In genomic region chr17:6706499-6706898, GRCh38 we compare ENCODE assay signal across 20 cellular contexts. TPM values are rescaled to one million over a fixed set of nuclear protein-coding genes. Genes with fewer than 3 reads are reported as not detected.
DNase-seq lines count a peak whose midpoint lies in the region; ATAC-seq, FAIRE-seq and TF ChIP-seq lines count a peak whose summit lies in the region.
"Had no signal": no experiment of that assay in that cellular context is flagged by ENCODE, and none has a peak within 500 bp of the region (broad histone marks: within the 10 kb centered on the region; RNA-seq: fewer than 3 reads in every experiment).

No MANE protein-coding gene starts in this region.

- POLR2A ChIA-PET in H1 (lab: Charles Lee; ENCODE audit: partially characterized antibody) (no interaction called here), RWPE1 (lab: Yijun Ruan, JAX; ENCODE audit: low non-redundant PET) (no interaction called here)

- no peak overlapping the region for H3K4me2 ChIP-seq in H1 (ENCODE audit: insufficient read depth in 1 of 2, low read depth in 2 of 2, low read length in 2 of 2)
- H3K4me2 ChIP-seq in osteoblast (ENCODE audit: insufficient read depth, low read length), result no peak overlapping the region
- H3K4me2 ChIP-seq: BLaER1 treated with 17β-estradiol and CSF1 and Interleukin-3, amounts not matched to agents 10 nM and 100 nM; GM23338 had no signal

- no peak overlapping the region for H2BK5ac ChIP-seq in H1 (ENCODE audit: low read depth, low read length)

- 96% methylated on average over 9 of the region's 14 CpGs; no CpG with 5 or more reads in 1 of the 2 experiments for WGBS in H1 (ENCODE audit: extremely low coverage in 1 of 2, insufficient coverage in 1 of 2, insufficient read length in 1 of 2, insufficient replicate concordance in 2 of 2, low coverage in 1 of 2, low lambda C conversion rate in 2 of 2, missing lambda C conversion rate in 1 of 2), 2 experiments
- WGBS in liver, result 42% methylated on average over 14 of the region's 14 CpGs

- H2AK5ac ChIP-seq in H1 (ENCODE audit: low read depth, low read length), result no peak overlapping the region

- H3K36me3 ChIP-seq in CD4-positive, CD25-positive, alpha-beta regulatory T cell (ENCODE audit: control insufficient read depth, insufficient read depth, low read length), result no peaks in the 10 kb centered on the region
- H3K36me3 ChIP-seq in H1 (ENCODE audit: control insufficient read depth in 2 of 4, insufficient read depth in 4 of 4, low read length in 3 of 4), result no peaks in the 10 kb centered on the region
- peaks cover 0 to 14% (median 5%) of the 10 kb centered on the region in 4 donors for H3K36me3 ChIP-seq in liver (ENCODE audit: control insufficient read depth in 4 of 4, insufficient read depth in 3 of 4, low read depth in 1 of 4, low read length in 3 of 4)
- H3K36me3 ChIP-seq in osteoblast (ENCODE audit: insufficient read depth, low read length), result no peaks in the 10 kb centered on the region
- H3K36me3 ChIP-seq: BLaER1 treated with 17β-estradiol and CSF1 and Interleukin-3, amounts not matched to agents 10 nM and 100 nM had no signal

- peaks cover 20% of the 10 kb centered on the region for H3K27me3 Mint-ChIP-seq in CD4-positive, CD25-positive, alpha-beta regulatory T cell
- peaks cover 68% of the 10 kb centered on the region for H3K27me3 Mint-ChIP-seq in progenitor cell of endocrine pancreas
- peaks cover 5% of the 10 kb centered on the region for H3K27me3 Mint-ChIP-seq in glutamatergic neuron (ENCODE audit: unreplicated experiment)

- no peak overlapping the region for H2BK15ac ChIP-seq in H1 (ENCODE audit: low read length)

- no peak for FAIRE-seq in H1 (lab: Jason Lieb, UNC)
- FAIRE-seq: G401.6, GM12891 had no signal

- H4K91ac ChIP-seq in H1 (replicated peaks; ENCODE audit: insufficient read length, low read length), result no peak overlapping the region

- H3K4me3 ChIP-seq in CD4-positive, CD25-positive, alpha-beta regulatory T cell (ENCODE audit: low read depth, low read length), result no peak overlapping the region
- no peak overlapping the region for H3K4me3 ChIP-seq in H1 (ENCODE audit: extremely low read depth in 1 of 4, insufficient read depth in 2 of 4, low read depth in 3 of 4, low read length in 4 of 4)
- no peak overlapping the region for H3K4me3 ChIP-seq in liver (ENCODE audit: low read depth in 1 of 3, low read length in 3 of 3)
- no peak overlapping the region for H3K4me3 ChIP-seq in osteoblast (ENCODE audit: insufficient read depth, low read length)
- H3K4me3 ChIP-seq: BLaER1 treated with 17β-estradiol and CSF1 and Interleukin-3, amounts not matched to agents 10 nM and 100 nM; GM23338 had no signal

- no peaks in the 10 kb centered on the region; the same call in 1 of the 2 replicates for H3K79me1 ChIP-seq in H1 (ENCODE audit: low read depth, low read length)

- H3K4me1 Mint-ChIP-seq in CD4-positive, CD25-positive, alpha-beta regulatory T cell, result no peaks in the 10 kb centered on the region
- H3K4me1 Mint-ChIP-seq in progenitor cell of endocrine pancreas (ENCODE audit: low read depth) (peaks cover 4% of the 10 kb centered on the region), glutamatergic neuron (ENCODE audit: low read depth, unreplicated experiment) (no peaks in the 10 kb centered on the region)

- H2BK12ac ChIP-seq in H1 (ENCODE audit: low read depth, low read length), result no peak overlapping the region

- no peaks in the 10 kb centered on the region for H3K79me2 ChIP-seq in H1 (ENCODE audit: control insufficient read depth in 1 of 2, insufficient read depth in 2 of 2, low read length in 2 of 2)
- no peaks in the 10 kb centered on the region for H3K79me2 ChIP-seq in osteoblast (ENCODE audit: insufficient read depth, low read length)

- no peak overlapping the region for H3K27ac ChIP-seq in CD4-positive, CD25-positive, alpha-beta regulatory T cell (ENCODE audit: insufficient read depth, low read length, poor library complexity, severe bottlenecking)
- H3K27ac ChIP-seq in H1 (ENCODE audit: low read depth, low read length) (no peak overlapping the region), liver (ENCODE audit: low read depth in 1 of 2, low read length in 2 of 2) (peak overlapping the region; percentile 79 to 97), RWPE1 (no peak overlapping the region), osteoblast (ENCODE audit: low read depth, low read length) (no peak overlapping the region)
- H3K27ac ChIP-seq: BLaER1 treated with 17β-estradiol and CSF1 and Interleukin-3, amounts not matched to agents 10 nM and 100 nM had no signal

- no peaks in the 10 kb centered on the region for H3K9me3 ChIP-seq in CD4-positive, CD25-positive, alpha-beta regulatory T cell (ENCODE audit: control insufficient read depth in 2 of 2, low read length in 2 of 2)
- H3K9me3 ChIP-seq in H1 (ENCODE audit: insufficient read depth in 2 of 2, low read depth in 1 of 2, low read length in 1 of 2) (no peaks in the 10 kb centered on the region), liver (ENCODE audit: control insufficient read depth in 4 of 4, low read length in 3 of 4) (no peaks in the 10 kb centered on the region), osteoblast (ENCODE audit: low read depth, low read length) (no peaks in the 10 kb centered on the region)
- H3K9me3 ChIP-seq: BLaER1 treated with 17β-estradiol and CSF1 and Interleukin-3, amounts not matched to agents 10 nM and 100 nM had no signal

- H3K36me3 Mint-ChIP-seq in CD4-positive, CD25-positive, alpha-beta regulatory T cell, result no peaks in the 10 kb centered on the region
- H3K36me3 Mint-ChIP-seq in progenitor cell of endocrine pancreas (ENCODE audit: insufficient read depth) (no peaks in the 10 kb centered on the region), glutamatergic neuron (ENCODE audit: unreplicated experiment) (peaks cover 3% of the 10 kb centered on the region)

- H4K8ac ChIP-seq in H1 (ENCODE audit: extremely low read depth, insufficient read depth, low read length), result no peak overlapping the region

- TF ChIP-seq CTCF in H1 (IDR thresholded peaks at IDR 0.05; ENCODE audit: control extremely low read depth in 1 of 3, insufficient read depth in 1 of 3, low read depth in 1 of 3, low read length in 3 of 3) (no peak), liver (IDR thresholded peaks at IDR 0.05; ENCODE audit: low read depth, low read length, missing input control) (no peak), progenitor cell of endocrine pancreas (IDR thresholded peaks at IDR 0.05; ENCODE audit: unreplicated experiment) (no peak), RWPE1 (conservative IDR thresholded peaks at IDR 0.05; ENCODE audit: low read depth) (no peak), osteoblast (IDR thresholded peaks at IDR 0.05; ENCODE audit: extremely low read depth, low read depth, low read length) (no peak), glutamatergic neuron (IDR thresholded peaks at IDR 0.05; ENCODE audit: partially characterized antibody, unreplicated experiment) (no peak)

- peaks cover 0 to 3% (median 0%) of the 10 kb centered on the region in 7 donors for H3K9me3 Mint-ChIP-seq in CD4-positive, CD25-positive, alpha-beta regulatory T cell
- H3K9me3 Mint-ChIP-seq in progenitor cell of endocrine pancreas (ENCODE audit: low read depth), result no peaks in the 10 kb centered on the region
- H3K9me3 Mint-ChIP-seq in glutamatergic neuron (ENCODE audit: unreplicated experiment), result peaks cover 3% of the 10 kb centered on the region
- H3K9me3 Mint-ChIP-seq: CD4-positive, alpha-beta T cell; GM23338; H9 had no signal

- no peak overlapping the region for H2AFZ ChIP-seq in H1 (ENCODE audit: low read length)
- no peak overlapping the region for H2AFZ ChIP-seq in osteoblast (ENCODE audit: low read length)
- H2AFZ ChIP-seq: GM23338 had no signal

- peaks cover 3% of the 10 kb centered on the region; the same call in 1 of the 2 replicates for H3K23me2 ChIP-seq in H1 (ENCODE audit: low read depth, low read length)

- no peak overlapping the region for H2BK120ac ChIP-seq in H1 (replicated peaks; ENCODE audit: low read depth, low read length)

- no peak overlapping the region for H2BK20ac ChIP-seq in H1 (ENCODE audit: low read length)

- peaks cover 3% of the 10 kb centered on the region for H3K27me3 ChIP-seq in CD4-positive, CD25-positive, alpha-beta regulatory T cell (ENCODE audit: control insufficient read depth, insufficient read depth, low read length)
- H3K27me3 ChIP-seq in H1 (replicated peaks in 1 of 4; ENCODE audit: control insufficient read depth in 3 of 4, extremely low read depth in 1 of 4, insufficient read depth in 3 of 4, low read length in 3 of 4) (peaks cover 0 to 1% (median under 1%) of the 10 kb centered on the region in 4 experiments; a peak in 3 of 7 replicates), liver (ENCODE audit: control insufficient read depth in 4 of 4, insufficient read depth in 4 of 4, low read length in 3 of 4) (no peaks in the 10 kb centered on the region), osteoblast (ENCODE audit: insufficient read depth, low read length) (peaks cover 22% of the 10 kb centered on the region)

- no peak overlapping the region for H3K9ac ChIP-seq in H1 (replicated peaks in 1 of 4; ENCODE audit: extremely low read depth in 1 of 4, low read depth in 3 of 4, low read length in 3 of 4)
- peak overlapping the region in 1 of 2 donors; percentile 39 for H3K9ac ChIP-seq in liver (ENCODE audit: low read depth in 1 of 2, low read length in 2 of 2)
- H3K9ac ChIP-seq: BLaER1 treated with 17β-estradiol and CSF1 and Interleukin-3, amounts not matched to agents 10 nM and 100 nM had no signal

- TF ChIP-seq RAD21 in H1 (IDR thresholded peaks at IDR 0.05 in 1 of 2, conservative IDR thresholded peaks at IDR 0.05 in 1 of 2; ENCODE audit: low read depth in 2 of 2, low read length in 2 of 2), result no peak
- TF ChIP-seq RAD21 in liver (IDR thresholded peaks at IDR 0.05), result no peak

- no peak for DNase-seq in CD4-positive, CD25-positive, alpha-beta regulatory T cell
- no peak for DNase-seq in H1 (ENCODE audit: low read depth in 1 of 2, low spot score in 2 of 2)
- no peak for DNase-seq in progenitor cell of endocrine pancreas (ENCODE audit: low spot score, unreplicated experiment)
- no peak for DNase-seq in RWPE1 (ENCODE audit: low spot score)
- no peak for DNase-seq in osteoblast (ENCODE audit: insufficient read length, low spot score, missing footprints)
- DNase-seq in NCI-H82 treated with DMSO at 0.1 percent for 48 hours (lab: John Stamatoyannopoulos, UW; ENCODE audit: unreplicated experiment), result no peak
- DNase-seq in glutamatergic neuron, result no peak
- DNase-seq: ACHN; Calu3; CD4-positive, alpha-beta T cell; DMS79 treated with DMSO at 0.1 percent for 48 hours; EL; H9 had no signal

- H4K5ac ChIP-seq in H1 (ENCODE audit: insufficient read length, low read depth, low read length), result no peak overlapping the region

- H3K4ac ChIP-seq in H1 (replicated peaks; ENCODE audit: insufficient read length, low read depth, low read length), result peak overlapping the region; percentile 35

- no peak for TF ChIP-seq POLR2A in H1 (IDR thresholded peaks at IDR 0.05; ENCODE audit: control extremely low read depth in 1 of 2, low read depth in 2 of 2, low read length in 2 of 2)

- CTCF ChIA-PET in H1 (lab: Charles Lee; ENCODE audit: partially characterized antibody) (interaction anchor here (1.1 to 2.4 kb wide), 4 partner anchors 27 to 147 kb away, joined by 3 to 11 read pairs (median 4); no protein-coding TSS in a partner anchor), RWPE1 (lab: Yijun Ruan, JAX) (no interaction called here)

- no peaks in the 10 kb centered on the region for H3K4me1 ChIP-seq in CD4-positive, CD25-positive, alpha-beta regulatory T cell (ENCODE audit: control insufficient read depth, insufficient read depth, low read length, poor library complexity, severe bottlenecking)
- H3K4me1 ChIP-seq in H1 (replicated peaks in 1 of 4; ENCODE audit: control insufficient read depth in 3 of 4, insufficient read depth in 4 of 4, low read length in 3 of 4) (peaks cover 0 to 2% (median 1%) of the 10 kb centered on the region in 4 experiments; a peak in 2 of 7 replicates), liver (ENCODE audit: control insufficient read depth in 4 of 4, insufficient read depth in 4 of 4, low read length in 3 of 4) (peaks cover 21 to 85% (median 68%) of the 10 kb centered on the region in 4 donors), osteoblast (ENCODE audit: insufficient read depth, low read length) (no peaks in the 10 kb centered on the region)

- no peak overlapping the region for H3K56ac ChIP-seq in H1 (replicated peaks; ENCODE audit: insufficient read length, low read depth, low read length)

- no peak for ATAC-seq in CD4-positive, CD25-positive, alpha-beta regulatory T cell (ENCODE audit: low read depth in 2 of 2)
- ATAC-seq: GM23338 had no signal

- no peaks in the 10 kb centered on the region for H4K20me1 ChIP-seq in H1 (replicated peaks in 1 of 2; ENCODE audit: control insufficient read depth in 1 of 2, insufficient read depth in 2 of 2, low read length in 2 of 2)
- H4K20me1 ChIP-seq in osteoblast (ENCODE audit: insufficient read depth, low read length), result no peaks in the 10 kb centered on the region
- H4K20me1 ChIP-seq: BLaER1 treated with 17β-estradiol and CSF1 and Interleukin-3, amounts not matched to agents 10 nM and 100 nM had no signal

- no peak overlapping the region for H3K23ac ChIP-seq in H1 (ENCODE audit: insufficient read length)

- H3K18ac ChIP-seq in H1 (ENCODE audit: extremely low read depth, low read length), result no peak overlapping the region

- no peak overlapping the region for H3K14ac ChIP-seq in H1 (ENCODE audit: insufficient read length)

- peak overlapping the region in 2 of 3 donors; percentile 74 to 86 for H3K27ac Mint-ChIP-seq in CD4-positive, CD25-positive, alpha-beta regulatory T cell
- H3K27ac Mint-ChIP-seq in progenitor cell of endocrine pancreas (peak overlapping the region; percentile 52), glutamatergic neuron (ENCODE audit: unreplicated experiment) (no peak overlapping the region)
- H3K27ac Mint-ChIP-seq: CD4-positive, alpha-beta T cell; GM23338 had no signal

- no peak for TF ChIP-seq EP300 in H1 (IDR thresholded peaks at IDR 0.05; ENCODE audit: borderline replicate concordance in 1 of 2, low read depth in 2 of 2, low read length in 2 of 2)

- H3K4me3 Mint-ChIP-seq in CD4-positive, CD25-positive, alpha-beta regulatory T cell, result no peak overlapping the region
- no peak overlapping the region for H3K4me3 Mint-ChIP-seq in progenitor cell of endocrine pancreas (ENCODE audit: low read depth)
- no peak overlapping the region for H3K4me3 Mint-ChIP-seq in glutamatergic neuron (ENCODE audit: unreplicated experiment)
- H3K4me3 Mint-ChIP-seq: CD4-positive, alpha-beta T cell; GM23338; H9 had no signal

RNA-seq across cellular contexts. Expression of gene SLC13A5, which starts 6.7 kb away (rescaled TPM):
- not detected for total RNA-seq in CD4-positive, CD25-positive, alpha-beta regulatory T cell
- polyA plus RNA-seq in CD4-positive, CD25-positive, alpha-beta regulatory T cell, result not detected
- 1.8 and 2.6 TPM in 2 replicates for total RNA-seq in H1 (2021; fragmentation: NEBNext Ultra II Directional; extraction: Animal tissue kit (Norgen Biotek cat#: 25700))
- polyA plus RNA-seq in H1 (2011; rRNA removed) (2.1 and 3.5 TPM in 2 replicates), liver (100 to 1,000 TPM; 159 to 329 TPM)
- 3.1 TPM for polyA plus RNA-seq in H1 (2011; cell fraction: cytosol; rRNA removed)
- polyA plus RNA-seq in H1 (2011; cell fraction: nucleus; rRNA removed), result 6.6 TPM
- polyA plus RNA-seq in H1 (2012, experiment 1 of 2), result 1.2 to 2.7 TPM (median 2.5 TPM) in 4 replicates
- polyA plus RNA-seq in H1 (2012, experiment 2 of 2), result 1.6 TPM
- 3.1 TPM for polyA plus RNA-seq in H1 (2013, experiment 1 of 2)
- polyA plus RNA-seq in H1 (2013, experiment 2 of 2), result 3.2 TPM
- polyA minus RNA-seq in H1 (2011; rRNA and poly(A)+ RNA removed), result 6.9 and 9.0 TPM in 2 replicates
- polyA minus RNA-seq in H1 (2011; cell fraction: cytosol; rRNA and poly(A)+ RNA removed), result 3.5 TPM
- polyA minus RNA-seq in H1 (2011; cell fraction: nucleus; rRNA and poly(A)+ RNA removed), result 6.0 TPM
- total RNA-seq in liver (100 to 1,000 TPM in 1 of 2 donors, 10 to 100 TPM in 1; 88.4 to 399 TPM), progenitor cell of endocrine pancreas (0.93 and 1.1 TPM in 2 replicates), osteoblast (not detected in 2 replicates), glutamatergic neuron (ENCODE audit: unreplicated experiment) (not detected)
- total RNA-seq: CD4-positive, alpha-beta T cell; HT1080 had no signal

RNA-seq across cellular contexts. Expression of gene XAF1, which starts 49.3 kb away (rescaled TPM):
- total RNA-seq in CD4-positive, CD25-positive, alpha-beta regulatory T cell, result 95.1 TPM
- 10 to 100 TPM; 16.4 to 32.3 (median 26.0) TPM for polyA plus RNA-seq in CD4-positive, CD25-positive, alpha-beta regulatory T cell
- total RNA-seq in H1 (2021; fragmentation: NEBNext Ultra II Directional; extraction: Animal tissue kit (Norgen Biotek cat#: 25700)), result not detected in 2 replicates
- polyA plus RNA-seq in H1 (2011; rRNA removed) (not detected in 2 replicates), liver (10 to 100 TPM; 18.3 to 20.2 TPM)
- polyA plus RNA-seq in H1 (2011; cell fraction: cytosol; rRNA removed), result not detected
- not detected for polyA plus RNA-seq in H1 (2011; cell fraction: nucleus; rRNA removed)
- not detected in 4 replicates for polyA plus RNA-seq in H1 (2012, experiment 1 of 2)
- polyA plus RNA-seq in H1 (2012, experiment 2 of 2), result not detected
- 0.08 TPM for polyA plus RNA-seq in H1 (2013, experiment 1 of 2)
- polyA plus RNA-seq in H1 (2013, experiment 2 of 2), result 0.06 TPM
- 0.10 TPM in 1 of 2 replicates, not detected in the other for polyA minus RNA-seq in H1 (2011; rRNA and poly(A)+ RNA removed)
- not detected for polyA minus RNA-seq in H1 (2011; cell fraction: cytosol; rRNA and poly(A)+ RNA removed)
- not detected for polyA minus RNA-seq in H1 (2011; cell fraction: nucleus; rRNA and poly(A)+ RNA removed)
- total RNA-seq in liver (10 to 100 TPM in 1 of 2 donors, 1 to 10 TPM in 1; 6.7 to 33.9 TPM), progenitor cell of endocrine pancreas (not detected in 2 replicates), osteoblast (36.2 and 48.5 TPM in 2 replicates), glutamatergic neuron (ENCODE audit: unreplicated experiment) (not detected)
- total RNA-seq: A172, GM23338, H9, HT1080 had no signal
- polyA plus RNA-seq: GM23338 had no signal

RNA-seq across cellular contexts. Expression of gene C17orf100, which starts 54.9 kb away (rescaled TPM):
- 1.5 TPM for total RNA-seq in CD4-positive, CD25-positive, alpha-beta regulatory T cell
- 1 to 10 TPM; 4.4 to 7.1 (median 5.6) TPM for polyA plus RNA-seq in CD4-positive, CD25-positive, alpha-beta regulatory T cell
- total RNA-seq in H1 (2021; fragmentation: NEBNext Ultra II Directional; extraction: Animal tissue kit (Norgen Biotek cat#: 25700)), result 1.6 and 2.8 TPM in 2 replicates
- polyA plus RNA-seq in H1 (2011; rRNA removed), result 2.1 and 2.6 TPM in 2 replicates
- polyA plus RNA-seq in H1 (2011; cell fraction: cytosol; rRNA removed), result 2.2 TPM
- 3.1 TPM for polyA plus RNA-seq in H1 (2011; cell fraction: nucleus; rRNA removed)
- 1.9 to 2.9 TPM (median 2.7 TPM) in 4 replicates for polyA plus RNA-seq in H1 (2012, experiment 1 of 2)
- polyA plus RNA-seq in H1 (2012, experiment 2 of 2), result 1.5 TPM
- polyA plus RNA-seq in H1 (2013, experiment 1 of 2), result 2.5 TPM
- 2.7 TPM for polyA plus RNA-seq in H1 (2013, experiment 2 of 2)
- 0.57 and 0.71 TPM in 2 replicates for polyA minus RNA-seq in H1 (2011; rRNA and poly(A)+ RNA removed)
- 3.0 TPM for polyA minus RNA-seq in H1 (2011; cell fraction: cytosol; rRNA and poly(A)+ RNA removed)
- polyA minus RNA-seq in H1 (2011; cell fraction: nucleus; rRNA and poly(A)+ RNA removed), result 4.0 TPM
- total RNA-seq in liver, result 1 to 10 TPM in 1 of 2 donors, under 1 TPM in 1; 0.56 to 2.2 TPM
- 10 to 100 TPM in 1 of 2 donors, 1 to 10 TPM in 1; 3.3 to 33.2 TPM for polyA plus RNA-seq in liver
- total RNA-seq in progenitor cell of endocrine pancreas, result 6.1 TPM in 2 replicates
- 0.29 and 0.72 TPM in 2 replicates for total RNA-seq in osteoblast
- 4.6 TPM for total RNA-seq in glutamatergic neuron (ENCODE audit: unreplicated experiment)

RNA-seq across cellular contexts. Expression of gene MED31, which starts 55.1 kb away (rescaled TPM):
- total RNA-seq in CD4-positive, CD25-positive, alpha-beta regulatory T cell, result 16.7 TPM
- polyA plus RNA-seq in CD4-positive, CD25-positive, alpha-beta regulatory T cell, result 10 to 100 TPM; 41.5 to 48.1 (median 43.1) TPM
- total RNA-seq in H1 (2021; fragmentation: NEBNext Ultra II Directional; extraction: Animal tissue kit (Norgen Biotek cat#: 25700)), result 11.0 and 12.3 TPM in 2 replicates
- polyA plus RNA-seq in H1 (2011; rRNA removed) (2.4 and 4.6 TPM in 2 replicates), liver (10 to 100 TPM in 1 of 2 donors, 1 to 10 TPM in 1; 7.0 to 29.8 TPM)
- 5.0 TPM for polyA plus RNA-seq in H1 (2011; cell fraction: cytosol; rRNA removed)
- polyA plus RNA-seq in H1 (2011; cell fraction: nucleus; rRNA removed), result 2.1 TPM
- polyA plus RNA-seq in H1 (2012, experiment 1 of 2), result 5.1 to 7.2 TPM (median 6.7 TPM) in 4 replicates
- polyA plus RNA-seq in H1 (2012, experiment 2 of 2), result 11.5 TPM
- 24.1 TPM for polyA plus RNA-seq in H1 (2013, experiment 1 of 2)
- polyA plus RNA-seq in H1 (2013, experiment 2 of 2), result 23.7 TPM
- 2.8 and 3.9 TPM in 2 replicates for polyA minus RNA-seq in H1 (2011; rRNA and poly(A)+ RNA removed)
- 1.8 TPM for polyA minus RNA-seq in H1 (2011; cell fraction: cytosol; rRNA and poly(A)+ RNA removed)
- 9.7 TPM for polyA minus RNA-seq in H1 (2011; cell fraction: nucleus; rRNA and poly(A)+ RNA removed)
- total RNA-seq in liver (10 to 100 TPM in 1 of 2 donors, 1 to 10 TPM in 1; 6.9 to 10.4 TPM), progenitor cell of endocrine pancreas (17.8 and 18.2 TPM in 2 replicates), osteoblast (5.4 and 9.1 TPM in 2 replicates), glutamatergic neuron (ENCODE audit: unreplicated experiment) (12.7 TPM)

Comparison
In these comparisons a context has a peak if more than half of its experiments do, and no peak if none do; other contexts are left out.
1. H3K27ac ChIP-seq: peak in liver (2 of 2); none in CD4-positive, CD25-positive, alpha-beta regulatory T cell (single experiment), H1 (single experiment), RWPE1 (single experiment) and osteoblast (single experiment).
2. RNA of gene SLC13A5, which starts 6.7 kb away (total RNA-seq): 88.4 to 399 TPM in liver; 1.8 to 2.6 TPM in H1, 0.93 to 1.1 TPM in progenitor cell of endocrine pancreas, not detected in glutamatergic neuron (single experiment), not detected in CD4-positive, CD25-positive, alpha-beta regulatory T cell (single experiment) and not detected in osteoblast; every median in the first group is over 10 times any median in the second.